Comparison of ENCODE assay signal across 2 cellular contexts in genomic region chr1:3722846-3723245, GRCh38.
TF ChIP-seq lines count a peak whose summit lies in the region.

No MANE protein-coding gene starts in this region.

TF ChIP-seq in HEK293, 187 proteins besides CTCF, POLR2A, EP300 and RAD21:
- TF ChIP-seq HIC1 (tag by site-specific recombination; IDR thresholded peaks at IDR 0.05) = peak; percentile 91
- no peak for TF ChIP-seq ZNF692 (tag by site-specific recombination; IDR thresholded peaks at IDR 0.05)

TF ChIP-seq in K562, 482 proteins besides CTCF, POLR2A, EP300 and RAD21 (continued from another document):
- TF ChIP-seq, protein P1, sequence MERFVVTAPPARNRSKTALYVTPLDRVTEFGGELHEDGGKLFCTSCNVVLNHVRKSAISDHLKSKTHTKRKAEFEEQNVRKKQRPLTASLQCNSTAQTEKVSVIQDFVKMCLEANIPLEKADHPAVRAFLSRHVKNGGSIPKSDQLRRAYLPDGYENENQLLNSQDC (CRISPR knock-in tag; IDR thresholded peaks at IDR 0.05) = no peak
- no peak for TF ChIP-seq HNRNPLL (IDR thresholded peaks at IDR 0.05; ENCODE audit: low read depth, low read length, poor library complexity, severe bottlenecking)
- TF ChIP-seq, protein P2, sequence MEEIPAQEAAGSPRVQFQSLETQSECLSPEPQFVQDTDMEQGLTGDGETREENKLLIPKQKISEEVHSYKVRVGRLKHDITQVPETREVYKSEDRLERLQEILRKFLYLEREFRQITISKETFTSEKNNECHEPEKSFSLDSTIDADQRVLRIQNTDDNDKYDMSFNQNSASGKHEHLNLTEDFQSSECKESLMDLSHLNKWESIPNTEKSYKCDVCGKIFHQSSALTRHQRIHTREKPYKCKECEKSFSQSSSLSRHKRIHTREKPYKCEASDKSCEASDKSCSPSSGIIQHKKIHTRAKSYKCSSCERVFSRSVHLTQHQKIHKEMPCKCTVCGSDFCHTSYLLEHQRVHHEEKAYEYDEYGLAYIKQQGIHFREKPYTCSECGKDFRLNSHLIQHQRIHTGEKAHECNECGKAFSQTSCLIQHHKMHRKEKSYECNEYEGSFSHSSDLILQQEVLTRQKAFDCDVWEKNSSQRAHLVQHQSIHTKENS (CRISPR knock-in tag; IDR thresholded peaks at IDR 0.05) = no peak
- no peak for TF ChIP-seq ADNP (tag; IDR thresholded peaks at IDR 0.05)
- TF ChIP-seq ZNF668 (CRISPR knock-in tag; IDR thresholded peaks at IDR 0.05) = no peak
- no peak for TF ChIP-seq CCNT2 (IDR thresholded peaks at IDR 0.05; ENCODE audit: borderline replicate concordance, extremely low read depth, insufficient read length, low read depth, low read length)
- no peak for TF ChIP-seq ID3 (CRISPR knock-in tag; IDR thresholded peaks at IDR 0.05)
- no peak for TF ChIP-seq ID3 (tag; IDR thresholded peaks at IDR 0.05)
- TF ChIP-seq ZNF217 (CRISPR knock-in tag; IDR thresholded peaks at IDR 0.05) = no peak
- TF ChIP-seq, protein P3, sequence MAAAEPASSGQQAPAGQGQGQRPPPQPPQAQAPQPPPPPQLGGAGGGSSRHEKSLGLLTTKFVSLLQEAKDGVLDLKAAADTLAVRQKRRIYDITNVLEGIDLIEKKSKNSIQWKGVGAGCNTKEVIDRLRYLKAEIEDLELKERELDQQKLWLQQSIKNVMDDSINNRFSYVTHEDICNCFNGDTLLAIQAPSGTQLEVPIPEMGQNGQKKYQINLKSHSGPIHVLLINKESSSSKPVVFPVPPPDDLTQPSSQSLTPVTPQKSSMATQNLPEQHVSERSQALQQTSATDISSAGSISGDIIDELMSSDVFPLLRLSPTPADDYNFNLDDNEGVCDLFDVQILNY (CRISPR knock-in tag; IDR thresholded peaks at IDR 0.05) = no peak
- TF ChIP-seq ZNF431 (CRISPR knock-in tag; IDR thresholded peaks at IDR 0.05) = no peak
- TF ChIP-seq BRF1 (IDR thresholded peaks at IDR 0.05; ENCODE audit: borderline replicate concordance, extremely low read depth, insufficient read length) = no peak
- TF ChIP-seq MAZ (CRISPR knock-in tag; conservative IDR thresholded peaks at IDR 0.05 in 1 of 2, IDR thresholded peaks at IDR 0.05 in 1 of 2) = no peak
- TF ChIP-seq TARDBP (IDR thresholded peaks at IDR 0.05) = no peak
- no peak for TF ChIP-seq ZZZ3 (IDR thresholded peaks at IDR 0.05)
- no peak for TF ChIP-seq TEAD2 (tag; IDR thresholded peaks at IDR 0.05)
- no peak for TF ChIP-seq WHSC1 (IDR thresholded peaks at IDR 0.05; ENCODE audit: low read length)
- TF ChIP-seq, protein P4, sequence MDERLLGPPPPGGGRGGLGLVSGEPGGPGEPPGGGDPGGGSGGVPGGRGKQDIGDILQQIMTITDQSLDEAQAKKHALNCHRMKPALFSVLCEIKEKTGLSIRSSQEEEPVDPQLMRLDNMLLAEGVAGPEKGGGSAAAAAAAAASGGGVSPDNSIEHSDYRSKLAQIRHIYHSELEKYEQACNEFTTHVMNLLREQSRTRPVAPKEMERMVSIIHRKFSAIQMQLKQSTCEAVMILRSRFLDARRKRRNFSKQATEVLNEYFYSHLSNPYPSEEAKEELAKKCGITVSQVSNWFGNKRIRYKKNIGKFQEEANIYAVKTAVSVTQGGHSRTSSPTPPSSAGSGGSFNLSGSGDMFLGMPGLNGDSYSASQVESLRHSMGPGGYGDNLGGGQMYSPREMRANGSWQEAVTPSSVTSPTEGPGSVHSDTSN (CRISPR knock-in tag; IDR thresholded peaks at IDR 0.05; ENCODE audit: low read depth) = no peak
- TF ChIP-seq, protein P4 (tag; conservative IDR thresholded peaks at IDR 0.05; ENCODE audit: low read depth) = no peak
- 0 out of 2 replicates have a peak, but pooled peaks have one; percentile 7 for TF ChIP-seq POLR2G (IDR thresholded peaks at IDR 0.05; ENCODE audit: low read depth, low read length)
- TF ChIP-seq SREBF1 (IDR thresholded peaks at IDR 0.05; ENCODE audit: borderline replicate concordance, low read depth, low read length) = no peak
- TF ChIP-seq SP1 (CRISPR knock-in tag; IDR thresholded peaks at IDR 0.05) = no peak
- no peak for TF ChIP-seq ZBTB43 (CRISPR knock-in tag; IDR thresholded peaks at IDR 0.05)
- TF ChIP-seq HNRNPL (IDR thresholded peaks at IDR 0.05; ENCODE audit: low read depth, low read length) = peak; percentile 91
- TF ChIP-seq, protein P5, sequence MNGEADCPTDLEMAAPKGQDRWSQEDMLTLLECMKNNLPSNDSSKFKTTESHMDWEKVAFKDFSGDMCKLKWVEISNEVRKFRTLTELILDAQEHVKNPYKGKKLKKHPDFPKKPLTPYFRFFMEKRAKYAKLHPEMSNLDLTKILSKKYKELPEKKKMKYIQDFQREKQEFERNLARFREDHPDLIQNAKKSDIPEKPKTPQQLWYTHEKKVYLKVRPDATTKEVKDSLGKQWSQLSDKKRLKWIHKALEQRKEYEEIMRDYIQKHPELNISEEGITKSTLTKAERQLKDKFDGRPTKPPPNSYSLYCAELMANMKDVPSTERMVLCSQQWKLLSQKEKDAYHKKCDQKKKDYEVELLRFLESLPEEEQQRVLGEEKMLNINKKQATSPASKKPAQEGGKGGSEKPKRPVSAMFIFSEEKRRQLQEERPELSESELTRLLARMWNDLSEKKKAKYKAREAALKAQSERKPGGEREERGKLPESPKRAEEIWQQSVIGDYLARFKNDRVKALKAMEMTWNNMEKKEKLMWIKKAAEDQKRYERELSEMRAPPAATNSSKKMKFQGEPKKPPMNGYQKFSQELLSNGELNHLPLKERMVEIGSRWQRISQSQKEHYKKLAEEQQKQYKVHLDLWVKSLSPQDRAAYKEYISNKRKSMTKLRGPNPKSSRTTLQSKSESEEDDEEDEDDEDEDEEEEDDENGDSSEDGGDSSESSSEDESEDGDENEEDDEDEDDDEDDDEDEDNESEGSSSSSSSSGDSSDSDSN (IDR thresholded peaks at IDR 0.05; ENCODE audit: borderline replicate concordance in 1 of 2, low read depth in 2 of 2, low read length in 2 of 2) = no peak
- TF ChIP-seq RBBP5 (IDR thresholded peaks at IDR 0.05; ENCODE audit: borderline replicate concordance, insufficient read depth, low read length, poor library complexity, severe bottlenecking) = no peak
- TF ChIP-seq ZNF140 (CRISPR knock-in tag; IDR thresholded peaks at IDR 0.05) = no peak
- no peak for TF ChIP-seq HEY1 (CRISPR knock-in tag; IDR thresholded peaks at IDR 0.05; ENCODE audit: borderline replicate concordance)
- no peak for TF ChIP-seq COPS2 (conservative IDR thresholded peaks at IDR 0.05)
- peak; percentile 67 for TF ChIP-seq NFIC (IDR thresholded peaks at IDR 0.05)
